Comparison of ENCODE assay signal across 13 cellular contexts in genomic region chr3:158712443-158712842, GRCh38. TPM values are rescaled to one million over a fixed set of nuclear protein-coding genes. Genes with fewer than 3 reads are reported as not detected.
A peak's percentile ranks its signal among the peaks of the same experiment; 100 is the strongest.
DNase-seq lines count a peak whose midpoint lies in the region; ATAC-seq and TF ChIP-seq lines count a peak whose summit lies in the region.
"Had no signal": no experiment of that assay in that cellular context is flagged by ENCODE, and none has a peak within 500 bp of the region (broad histone marks: within the 10 kb centered on the region; RNA-seq: fewer than 3 reads in every experiment).

No MANE protein-coding gene starts in this region.

- 81 to 84% methylated on average over 1 of the region's 1 CpG for WGBS in sigmoid colon, 2 donors

- peaks cover 24% of the 10 kb centered on the region; the same call in 2 of the 3 replicates for H3K4me1 Mint-ChIP-seq in GM23338
- H3K4me1 Mint-ChIP-seq in activated CD4-positive, alpha-beta memory T cell treated with anti-CD3 and anti-CD28 coated beads, Interleukin-2, amount 10 ng/mL, durations not matched to agents 7 days and 5 days: peaks cover 15% of the 10 kb centered on the region

- H3K9me2 ChIP-seq in GM23338 (ENCODE audit: insufficient read depth): no peaks in the 10 kb centered on the region

- no peak for DNase-seq in GM23338 (ENCODE audit: low spot score)
- DNase-seq in brain microvascular endothelial cell: no peak
- no peak for DNase-seq in sigmoid colon
- DNase-seq in NCI-H446 (lab: John Stamatoyannopoulos, UW): no peak
- DNase-seq in activated CD4-positive, alpha-beta memory T cell treated with anti-CD3 and anti-CD28 coated beads, Interleukin-2, amount 10 ng/mL, durations not matched to agents 7 days and 5 days: no peak
- DNase-seq in GM13977 (ENCODE audit: low spot score): no peak
- DNase-seq: CD8-positive, alpha-beta memory T cell; NCI-H2171; stimulated activated CD4-positive, alpha-beta T cell treated with anti-CD3 and anti-CD28 coated beads, Interleukin-2, amount 100 ng/mL, for 48 hours had no signal

- peak; percentile 53 for ATAC-seq in GM19395 (IDR thresholded peaks at IDR 0.05; ENCODE audit: unreplicated experiment)
- no peak for ATAC-seq in GM23338
- ATAC-seq in GM21825 (IDR thresholded peaks at IDR 0.05; ENCODE audit: unreplicated experiment): no peak

- H3K27me3 ChIP-seq in GM23338 (ENCODE audit: insufficient read depth): no peaks in the 10 kb centered on the region
- H3K27me3 ChIP-seq in brain microvascular endothelial cell (replicated peaks): no peaks in the 10 kb centered on the region
- no peaks in the 10 kb centered on the region for H3K27me3 ChIP-seq in sigmoid colon

- no peak for TF ChIP-seq POLR2A in sigmoid colon (IDR thresholded peaks at IDR 0.05)

- H3K4me1 ChIP-seq in GM23338 (ENCODE audit: insufficient read depth) (no peaks in the 10 kb centered on the region; the same call in 1 of the 2 replicates), sigmoid colon (peaks cover 0 to 31% (median 24%) of the 10 kb centered on the region in 4 donors)
- H3K4me1 ChIP-seq: parathyroid adenoma had no signal

- no peaks in the 10 kb centered on the region for H3F3A ChIP-seq in GM23338 (replicated peaks; ENCODE audit: low read depth)

- H3K27ac ChIP-seq in GM23338 (ENCODE audit: low read depth) (no peak overlapping the region), brain microvascular endothelial cell (peak overlapping the region; percentile 93), sigmoid colon (peak overlapping the region; percentile 11 to 58 (median 26))
- H3K27ac ChIP-seq: parathyroid adenoma had no signal

- H3K36me3 Mint-ChIP-seq in GM23338 (ENCODE audit: low read depth): peaks cover 6% of the 10 kb centered on the region; the same call in 2 of the 3 replicates
- H3K36me3 Mint-ChIP-seq in activated CD4-positive, alpha-beta memory T cell treated with anti-CD3 and anti-CD28 coated beads, Interleukin-2, amount 10 ng/mL, durations not matched to agents 7 days and 5 days (ENCODE audit: low read depth): peaks cover 21% of the 10 kb centered on the region

- H2AFZ ChIP-seq in GM23338: no peak overlapping the region
- H2AFZ ChIP-seq: parathyroid adenoma had no signal

- TF ChIP-seq EP300 in sigmoid colon (IDR thresholded peaks at IDR 0.05): no peak

- H3K79me2 ChIP-seq in GM23338 (replicated peaks; ENCODE audit: insufficient read depth): no peaks in the 10 kb centered on the region
- H3K79me2 ChIP-seq: parathyroid adenoma had no signal

- H3K4me3 ChIP-seq in GM23338 (no peak overlapping the region), brain microvascular endothelial cell (ENCODE audit: low read depth, low read length) (no peak overlapping the region), sigmoid colon (no peak overlapping the region)
- H3K4me3 ChIP-seq: lung had no signal

- no peak overlapping the region for H3K4me2 ChIP-seq in GM23338

- no peaks in the 10 kb centered on the region for H3K27me3 Mint-ChIP-seq in GM23338 (ENCODE audit: insufficient read depth, low read depth, poor library complexity)
- H3K27me3 Mint-ChIP-seq in activated CD4-positive, alpha-beta memory T cell treated with anti-CD3 and anti-CD28 coated beads, Interleukin-2, amount 10 ng/mL, durations not matched to agents 7 days and 5 days: no peaks in the 10 kb centered on the region
- H3K27me3 Mint-ChIP-seq: CD8-positive, alpha-beta memory T cell had no signal

- no peaks in the 10 kb centered on the region for H3K9me3 Mint-ChIP-seq in GM23338
- no peaks in the 10 kb centered on the region for H3K9me3 Mint-ChIP-seq in activated CD4-positive, alpha-beta memory T cell treated with anti-CD3 and anti-CD28 coated beads, Interleukin-2, amount 10 ng/mL, durations not matched to agents 7 days and 5 days
- H3K9me3 Mint-ChIP-seq: CD8-positive, alpha-beta memory T cell had no signal

- TF ChIP-seq CTCF in GM23338 (conservative IDR thresholded peaks at IDR 0.05; ENCODE audit: low read depth in 2 of 2) (no peak), brain microvascular endothelial cell (IDR thresholded peaks at IDR 0.05; ENCODE audit: low read depth, low read length, missing control alignments) (no peak), sigmoid colon (IDR thresholded peaks at IDR 0.05) (no peak), GM13977 (IDR thresholded peaks at IDR 0.05; ENCODE audit: extremely low read depth, insufficient read depth, missing control alignments) (no peak)

- no peaks in the 10 kb centered on the region for H4K20me1 ChIP-seq in GM23338 (replicated peaks; ENCODE audit: insufficient read depth)

- POLR2A ChIA-PET in activated CD4-positive, alpha-beta memory T cell treated with anti-CD3 and anti-CD28 coated beads, Interleukin-2, amount 10 ng/mL, durations not matched to agents 7 days and 5 days (lab: Charles Lee): no interaction called here

- intact Hi-C loops in sigmoid colon (cut with DNase I): no loop called here

- H3K36me3 ChIP-seq in GM23338 (ENCODE audit: insufficient read depth) (no peaks in the 10 kb centered on the region), brain microvascular endothelial cell (replicated peaks) (peaks cover 2% of the 10 kb centered on the region), sigmoid colon (peaks cover 0 to 32% (median 4%) of the 10 kb centered on the region in 4 donors)

- H3K4me3 Mint-ChIP-seq in GM23338: no peak overlapping the region
- no peak overlapping the region for H3K4me3 Mint-ChIP-seq in activated CD4-positive, alpha-beta memory T cell treated with anti-CD3 and anti-CD28 coated beads, Interleukin-2, amount 10 ng/mL, durations not matched to agents 7 days and 5 days
- H3K4me3 Mint-ChIP-seq: CD8-positive, alpha-beta memory T cell had no signal

- CTCF ChIA-PET in activated CD4-positive, alpha-beta memory T cell treated with anti-CD3 and anti-CD28 coated beads, Interleukin-2, amount 10 ng/mL, durations not matched to agents 7 days and 5 days (lab: Charles Lee): interaction anchor here (1.5 kb wide), 2 partner anchors 14 to 15 kb away, joined by 3 to 4 read pairs; no protein-coding TSS in a partner anchor

- in situ Hi-C loops in brain microvascular endothelial cell (cut with HindIII; ENCODE audit: low pct_ligation_motif_present, low sequenced_read_pairs) (no loop called here), GM13977 (cut with MboI; ENCODE audit: low pct_unique_long_range_greater_than_20kb, low sequenced_read_pairs, unreplicated experiment) (no loop called here)

- peak overlapping the region; percentile 71 for H3K27ac Mint-ChIP-seq in GM23338
- no peak overlapping the region for H3K27ac Mint-ChIP-seq in activated CD4-positive, alpha-beta memory T cell treated with anti-CD3 and anti-CD28 coated beads, Interleukin-2, amount 10 ng/mL, durations not matched to agents 7 days and 5 days

- no peaks in the 10 kb centered on the region for H3K9me3 ChIP-seq in sigmoid colon

TF ChIP-seq in GM23338, 12 proteins besides CTCF, POLR2A, EP300 and RAD21 (continues in another document):
- TF ChIP-seq ETS1 (IDR thresholded peaks at IDR 0.05): no peak
- TF ChIP-seq EZH2phosphoT487 (IDR thresholded peaks at IDR 0.05; ENCODE audit: unreplicated experiment): no peak
- no peak for TF ChIP-seq REST (IDR thresholded peaks at IDR 0.05; ENCODE audit: unreplicated experiment)

RNA-seq across cellular contexts. Expression of gene RARRES1, which starts 19.8 kb away (rescaled TPM):
- total RNA-seq in GM23338 (2014; rRNA removed; shearing (Covaris generic)): 0.10 TPM in 1 of 2 replicates, not detected in the other
- polyA plus RNA-seq in GM23338 (2016; fragmentation: Nextera tagmentation; extraction: Ambion mirVana): 0.54 and 0.82 TPM in 2 replicates
- 100 to 1,000 TPM in 1 of 4 donors, 10 to 100 TPM in 2, 1 to 10 TPM in 1; 6.4 to 208 (median 26.8) TPM for total RNA-seq in sigmoid colon
- polyA plus RNA-seq in sigmoid colon: 10 to 100 TPM; 10.2 to 39.3 (median 14.6) TPM
- not detected for total RNA-seq in activated CD4-positive, alpha-beta memory T cell treated with anti-CD3 and anti-CD28 coated beads, Interleukin-2, amount 10 ng/mL, durations not matched to agents 7 days and 5 days
- total RNA-seq: CD8-positive, alpha-beta memory T cell had no signal
- polyA plus RNA-seq: CD8-positive, alpha-beta memory T cell had no signal

RNA-seq across cellular contexts. Expression of gene LXN, which starts 40.0 kb away (rescaled TPM):
- total RNA-seq in GM23338 (2014; rRNA removed; shearing (Covaris generic)): 5.5 and 5.6 TPM in 2 replicates
- polyA plus RNA-seq in GM23338 (2016; fragmentation: Nextera tagmentation; extraction: Ambion mirVana) (8.3 and 10.0 TPM in 2 replicates), sigmoid colon (10 to 100 TPM; 32.7 to 97.3 (median 74.5) TPM)
- total RNA-seq in sigmoid colon: 10 to 100 TPM in 1 of 4 donors, 1 to 10 TPM in 3; 8.6 to 13.2 (median 9.0) TPM
- total RNA-seq in activated CD4-positive, alpha-beta memory T cell treated with anti-CD3 and anti-CD28 coated beads, Interleukin-2, amount 10 ng/mL, durations not matched to agents 7 days and 5 days: 10 to 100 TPM; 10.3 to 11.9 TPM
